12 cellular contexts compared by ENCODE assay signal in genomic region chr3:30660128-30660525, GRCh38. TPM values are rescaled to one million over a fixed set of nuclear protein-coding genes. Genes with fewer than 3 reads are reported as not detected.
DNase-seq lines count a peak whose midpoint lies in the region; TF ChIP-seq lines count a peak whose summit lies in the region.
"Had no signal": no experiment of that assay in that cellular context is flagged by ENCODE, and none has a peak within 500 bp of the region (broad histone marks: within the 10 kb centered on the region; RNA-seq: fewer than 3 reads in every experiment).

No MANE protein-coding gene starts in this region.

- no peaks in the 10 kb centered on the region for H3K27me3 Mint-ChIP-seq in activated naive CD4-positive, alpha-beta T cell treated with anti-CD3 and anti-CD28 coated beads, Interleukin-2, amount 10 ng/mL, durations not matched to agents 7 days and 5 days
- H3K27me3 Mint-ChIP-seq in activated T-helper 1 cell treated with anti-CD3 and anti-CD28 coated beads, Interleukin-12 subunit alpha, Interleukin-12 subunit beta, Interleukin-2, Interleukin-4 antibody, amounts not matched to agents 30 ng/mL and 10 ng/mL and 1 ng/mL, durations not matched to agents 14 hours and 24 hours and 36 hours (ENCODE audit: insufficient read depth): no peaks in the 10 kb centered on the region
- H3K27me3 Mint-ChIP-seq in HFFc6 (ENCODE audit: insufficient read depth): peaks cover 2% of the 10 kb centered on the region; the same call in 1 of the 2 replicates
- H3K27me3 Mint-ChIP-seq: IgD-negative memory B cell had no signal

- CTCF ChIA-PET in activated naive CD4-positive, alpha-beta T cell treated with anti-CD3 and anti-CD28 coated beads, Interleukin-2, amount 10 ng/mL, durations not matched to agents 7 days and 5 days (lab: Charles Lee): no interaction called here

- peak overlapping the region; percentile 73 for H3K27ac ChIP-seq in subcutaneous abdominal adipose tissue (ENCODE audit: low read depth, low read length)

- peaks cover 97% of the 10 kb centered on the region for H3K4me1 Mint-ChIP-seq in activated naive CD4-positive, alpha-beta T cell treated with anti-CD3 and anti-CD28 coated beads, Interleukin-2, amount 10 ng/mL, durations not matched to agents 7 days and 5 days
- H3K4me1 Mint-ChIP-seq in activated T-helper 1 cell treated with anti-CD3 and anti-CD28 coated beads, Interleukin-12 subunit alpha, Interleukin-12 subunit beta, Interleukin-2, Interleukin-4 antibody, amounts not matched to agents 30 ng/mL and 10 ng/mL and 1 ng/mL, durations not matched to agents 14 hours and 24 hours and 36 hours (ENCODE audit: low read depth): peaks cover 97% of the 10 kb centered on the region
- peaks cover 84% of the 10 kb centered on the region for H3K4me1 Mint-ChIP-seq in HFFc6 (ENCODE audit: low read depth)

- no peak overlapping the region for H3K4me3 ChIP-seq in subcutaneous abdominal adipose tissue (ENCODE audit: low read depth in 1 of 5, low read length in 5 of 5)

- intact Hi-C loops in activated T-helper 1 cell treated with anti-CD3 and anti-CD28 coated beads, Interleukin-12 subunit alpha, Interleukin-12 subunit beta, Interleukin-2, Interleukin-4 antibody, amounts not matched to agents 30 ng/mL and 10 ng/mL and 1 ng/mL, durations not matched to agents 14 hours and 24 hours and 36 hours (cut with micrococcal nuclease): no loop called here

- peaks cover 17 to 73% (median 63%) of the 10 kb centered on the region in 5 donors for H3K4me1 ChIP-seq in subcutaneous abdominal adipose tissue (ENCODE audit: control insufficient read depth in 5 of 5, insufficient read depth in 5 of 5, low read length in 5 of 5)

- H3K36me3 ChIP-seq in subcutaneous abdominal adipose tissue (ENCODE audit: control insufficient read depth in 5 of 5, insufficient read depth in 5 of 5, low read length in 5 of 5): peaks cover 17 to 44% (median 34%) of the 10 kb centered on the region in 5 donors

- H3K27ac Mint-ChIP-seq in activated naive CD4-positive, alpha-beta T cell treated with anti-CD3 and anti-CD28 coated beads, Interleukin-2, amount 10 ng/mL, durations not matched to agents 7 days and 5 days: peak overlapping the region; percentile 90
- H3K27ac Mint-ChIP-seq in activated T-helper 1 cell treated with anti-CD3 and anti-CD28 coated beads, Interleukin-12 subunit alpha, Interleukin-12 subunit beta, Interleukin-2, Interleukin-4 antibody, amounts not matched to agents 30 ng/mL and 10 ng/mL and 1 ng/mL, durations not matched to agents 14 hours and 24 hours and 36 hours: peak overlapping the region; percentile 79
- no peak overlapping the region for H3K27ac Mint-ChIP-seq in HFFc6

- H3K36me3 Mint-ChIP-seq in activated naive CD4-positive, alpha-beta T cell treated with anti-CD3 and anti-CD28 coated beads, Interleukin-2, amount 10 ng/mL, durations not matched to agents 7 days and 5 days: peaks cover 80% of the 10 kb centered on the region
- H3K36me3 Mint-ChIP-seq in activated T-helper 1 cell treated with anti-CD3 and anti-CD28 coated beads, Interleukin-12 subunit alpha, Interleukin-12 subunit beta, Interleukin-2, Interleukin-4 antibody, amounts not matched to agents 30 ng/mL and 10 ng/mL and 1 ng/mL, durations not matched to agents 14 hours and 24 hours and 36 hours (ENCODE audit: low read depth): peaks cover 72% of the 10 kb centered on the region
- peaks cover 61% of the 10 kb centered on the region for H3K36me3 Mint-ChIP-seq in HFFc6 (ENCODE audit: low read depth)

- H3K4me3 Mint-ChIP-seq in activated naive CD4-positive, alpha-beta T cell treated with anti-CD3 and anti-CD28 coated beads, Interleukin-2, amount 10 ng/mL, durations not matched to agents 7 days and 5 days: no peak overlapping the region
- H3K4me3 Mint-ChIP-seq in activated T-helper 1 cell treated with anti-CD3 and anti-CD28 coated beads, Interleukin-12 subunit alpha, Interleukin-12 subunit beta, Interleukin-2, Interleukin-4 antibody, amounts not matched to agents 30 ng/mL and 10 ng/mL and 1 ng/mL, durations not matched to agents 14 hours and 24 hours and 36 hours: no peak overlapping the region
- no peak overlapping the region for H3K4me3 Mint-ChIP-seq in HFFc6

- H3K9me3 ChIP-seq in subcutaneous abdominal adipose tissue (ENCODE audit: control insufficient read depth in 5 of 5, low read length in 5 of 5): no peaks in the 10 kb centered on the region

- no peaks in the 10 kb centered on the region for H3K9me3 Mint-ChIP-seq in activated naive CD4-positive, alpha-beta T cell treated with anti-CD3 and anti-CD28 coated beads, Interleukin-2, amount 10 ng/mL, durations not matched to agents 7 days and 5 days
- H3K9me3 Mint-ChIP-seq in activated T-helper 1 cell treated with anti-CD3 and anti-CD28 coated beads, Interleukin-12 subunit alpha, Interleukin-12 subunit beta, Interleukin-2, Interleukin-4 antibody, amounts not matched to agents 30 ng/mL and 10 ng/mL and 1 ng/mL, durations not matched to agents 14 hours and 24 hours and 36 hours: no peaks in the 10 kb centered on the region
- no peaks in the 10 kb centered on the region for H3K9me3 Mint-ChIP-seq in HFFc6
- H3K9me3 Mint-ChIP-seq: IgD-negative memory B cell had no signal

- H3K9ac ChIP-seq in subcutaneous abdominal adipose tissue (ENCODE audit: low read length in 5 of 5): no peak overlapping the region

- DNase-seq in activated naive CD4-positive, alpha-beta T cell treated with anti-CD3 and anti-CD28 coated beads, Interleukin-2, amount 10 ng/mL, durations not matched to agents 7 days and 5 days: no peak
- DNase-seq in activated naive CD4-positive, alpha-beta T cell treated with anti-CD3 and anti-CD28 coated beads, Interleukin-2, amount 50 U/mL, for 16 hours: no peak
- no peak for DNase-seq in activated T-helper 1 cell treated with anti-CD3 and anti-CD28 coated beads, Interleukin-12 subunit alpha, Interleukin-12 subunit beta, Interleukin-2, Interleukin-4 antibody, amounts not matched to agents 30 ng/mL and 10 ng/mL and 1 ng/mL, durations not matched to agents 14 hours and 24 hours and 36 hours (ENCODE audit: low spot score)
- DNase-seq in kidney tubule cell (ENCODE audit: low spot score) (peak; percentile 70), dedifferentiated amniotic fluid mesenchymal stem cell (ENCODE audit: extremely low spot score) (no peak), OCI-M1 (lab: John Stamatoyannopoulos, UW) (no peak), HFFc6 (no peak)
- DNase-seq: AML-193, NCI-H2029 treated with DMSO at 0.1 percent for 48 hours, T-helper 2 cell had no signal

- H3K27me3 ChIP-seq in subcutaneous abdominal adipose tissue (ENCODE audit: control insufficient read depth in 5 of 5, insufficient read depth in 4 of 5, low read length in 5 of 5): no peaks in the 10 kb centered on the region

- no peak for TF ChIP-seq CTCF in HFFc6 (IDR thresholded peaks at IDR 0.05)

RNA-seq across cellular contexts. Expression of gene TGFBR2, which starts 53.7 kb away (rescaled TPM):
- total RNA-seq in activated T-helper 1 cell treated with anti-CD3 and anti-CD28 coated beads, Interleukin-12 subunit alpha, Interleukin-12 subunit beta, Interleukin-2, Interleukin-4 antibody, amounts not matched to agents 30 ng/mL and 10 ng/mL and 1 ng/mL, durations not matched to agents 14 hours and 24 hours and 36 hours: 58.2 and 59.6 TPM in 2 replicates
- total RNA-seq in HFFc6 (2021; fragmentation: NEBNext Ultra II Directional; extraction: Animal tissue kit (Norgen Biotek cat#: 25700)): 100 to 1,000 TPM in 4 of 6 experiments, 10 to 100 TPM in 2; 78.5 to 135 (median 118) TPM
